In genomic region chr7:150206796-150207195, GRCh38 we compare ENCODE assay signal across 6 cellular contexts.
DNase-seq lines count a peak whose midpoint lies in the region; ATAC-seq, FAIRE-seq and TF ChIP-seq lines count a peak whose summit lies in the region.
"Not testable (repeated sequence)": the region's sequence is repeated elsewhere in the genome, so short reads cannot be mapped to it uniquely, and the experiment has no call there.

No MANE protein-coding gene starts in this region.

- H3K9me3 Mint-ChIP-seq in CD14-positive monocyte; naive thymus-derived CD4-positive, alpha-beta T cell: not testable (repeated sequence)

- H3K4me3 Mint-ChIP-seq in CD14-positive monocyte: peak overlapping the region in 1 of 2 donors; percentile 53
- not testable (repeated sequence) for H3K4me3 Mint-ChIP-seq in naive thymus-derived CD4-positive, alpha-beta T cell

- H3K36me3 Mint-ChIP-seq in CD14-positive monocyte; naive thymus-derived CD4-positive, alpha-beta T cell: not testable (repeated sequence)

- H3K27me3 ChIP-seq in naive thymus-derived CD4-positive, alpha-beta T cell (ENCODE audit: control insufficient read depth in 2 of 2, insufficient read depth in 2 of 2, low read length in 2 of 2): not testable (repeated sequence)

- not testable (repeated sequence) for H3K4me1 ChIP-seq in naive thymus-derived CD4-positive, alpha-beta T cell (ENCODE audit: control insufficient read depth in 2 of 2, insufficient read depth in 2 of 2, low read length in 2 of 2)

- intact Hi-C loops in CD14-positive monocyte (cut with micrococcal nuclease); naive thymus-derived CD4-positive, alpha-beta T cell (cut with micrococcal nuclease): not testable (repeated sequence)

- FAIRE-seq in GM12892 (lab: Jason Lieb, UNC) (peak; percentile 51), colon (lab: Jason Lieb, UNC) (peak; percentile 24)

- TF ChIP-seq CTCF in CD14-positive monocyte (IDR thresholded peaks at IDR 0.05); NB4 (IDR thresholded peaks at IDR 0.05; ENCODE audit: low read depth, low read length): not testable (repeated sequence)

- DNase-seq in CD14-positive monocyte (ENCODE audit: low spot score); GM12892 (ENCODE audit: insufficient read length); naive thymus-derived CD4-positive, alpha-beta T cell: not testable (repeated sequence)
- DNase-seq in NB4 (ENCODE audit: low read depth) (peak; percentile 43), SIG-M5 treated with dmso at 0.1 percent for 504 hours (lab: John Stamatoyannopoulos, UW; ENCODE audit: unreplicated experiment) (peak; percentile 1)

- H3K27ac Mint-ChIP-seq in CD14-positive monocyte: peak overlapping the region in 6 of 7 donors; percentile 26 to 88 (median 56)
- H3K27ac Mint-ChIP-seq in naive thymus-derived CD4-positive, alpha-beta T cell: not testable (repeated sequence)

- peak; percentile 46 for ATAC-seq in naive thymus-derived CD4-positive, alpha-beta T cell

- not testable (repeated sequence) for H3K4me3 ChIP-seq in NB4 (ENCODE audit: low read depth, low read length); naive thymus-derived CD4-positive, alpha-beta T cell (ENCODE audit: low read length)

- H3K9me3 ChIP-seq in naive thymus-derived CD4-positive, alpha-beta T cell (ENCODE audit: control insufficient read depth in 2 of 3, low read length in 3 of 3): not testable (repeated sequence)

- not testable (repeated sequence) for H3K27me3 Mint-ChIP-seq in CD14-positive monocyte (ENCODE audit: low read depth in 3 of 3); naive thymus-derived CD4-positive, alpha-beta T cell

- peaks cover 28% of the 10 kb centered on the region for H3K4me1 Mint-ChIP-seq in CD14-positive monocyte
- H3K4me1 Mint-ChIP-seq in naive thymus-derived CD4-positive, alpha-beta T cell: not testable (repeated sequence)

- CTCF ChIA-PET in naive thymus-derived CD4-positive, alpha-beta T cell (lab: Charles Lee): not testable (repeated sequence)

- POLR2A ChIA-PET in naive thymus-derived CD4-positive, alpha-beta T cell (lab: Charles Lee): not testable (repeated sequence)

- not testable (repeated sequence) for H3K27ac ChIP-seq in naive thymus-derived CD4-positive, alpha-beta T cell (ENCODE audit: low read depth, low read length)

- not testable (repeated sequence) for TF ChIP-seq POLR2A in GM12892 (IDR thresholded peaks at IDR 0.05; ENCODE audit: low read depth, low read length); NB4 (IDR thresholded peaks at IDR 0.05; ENCODE audit: extremely low read depth, insufficient read length)

- not testable (repeated sequence) for H3K36me3 ChIP-seq in naive thymus-derived CD4-positive, alpha-beta T cell (ENCODE audit: control insufficient read depth in 2 of 3, insufficient read depth in 3 of 3, low read length in 3 of 3)
